Comparison of ENCODE assay signal across 8 cellular contexts in the genomic region with DNA sequence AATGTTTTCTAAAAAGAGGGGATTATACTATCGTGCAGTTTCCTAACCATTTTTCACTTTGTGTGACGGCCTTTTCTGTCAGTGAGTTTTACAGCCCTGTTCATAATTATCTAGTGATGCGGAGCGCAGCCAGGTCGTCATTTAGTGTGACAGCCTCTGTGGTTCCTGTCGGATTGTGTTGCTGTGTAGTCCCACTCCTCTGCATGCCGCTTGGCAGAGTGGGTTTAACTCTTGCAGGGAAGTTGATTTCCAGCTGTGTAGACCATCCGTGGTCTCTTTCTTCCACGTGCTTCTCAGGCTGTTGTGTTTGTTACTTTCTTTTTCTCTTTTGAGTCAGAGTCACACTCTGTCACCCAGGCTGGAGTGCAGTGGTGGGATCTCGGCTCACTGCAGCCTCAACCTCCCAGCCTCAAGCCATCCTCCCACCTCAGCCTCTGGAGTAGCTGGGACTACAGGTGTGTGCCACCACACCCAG. TPM values are rescaled to one million over a fixed set of nuclear protein-coding genes. Genes with fewer than 3 reads are reported as not detected.
A peak's percentile ranks its signal among the peaks of the same experiment; 100 is the strongest.
DNase-seq lines count a peak whose midpoint lies in the region; ATAC-seq and TF ChIP-seq lines count a peak whose summit lies in the region.

No MANE protein-coding gene starts in this region.

- no peaks in the 10 kb centered on the region for H3K9me3 ChIP-seq in OCI-LY1 (ENCODE audit: low read length)
- H3K9me3 ChIP-seq in mucosa of descending colon = no peaks in the 10 kb centered on the region

- no peaks in the 10 kb centered on the region for H4K20me1 ChIP-seq in OCI-LY1 (ENCODE audit: insufficient read depth, low read length)

- H3K9me2 ChIP-seq in OCI-LY1 (ENCODE audit: low read depth, low read length) = no peaks in the 10 kb centered on the region

- peak overlapping the region; percentile 8; the same call in 1 of the 2 replicates for H3K9ac ChIP-seq in OCI-LY1 (ENCODE audit: low read length)

- H3K4me3 ChIP-seq in GM08714 (ENCODE audit: low read length) = peak overlapping the region; percentile 32; the same call in 1 of the 2 replicates
- peak overlapping the region; percentile 18 for H3K4me3 ChIP-seq in OCI-LY1 (ENCODE audit: low read depth, low read length, poor library complexity, severe bottlenecking)
- H3K4me3 ChIP-seq in mucosa of descending colon = no peak overlapping the region

- TF ChIP-seq CTCF in OCI-LY1 (IDR thresholded peaks at IDR 0.05; ENCODE audit: low read length) (no peak), mucosa of descending colon (IDR thresholded peaks at IDR 0.05) (no peak)

- peaks cover 26% of the 10 kb centered on the region for H3F3A ChIP-seq in OCI-LY1 (ENCODE audit: insufficient read depth, low read length)

- no peak overlapping the region for H2AFZ ChIP-seq in OCI-LY1 (ENCODE audit: low read length)

- H3K4me2 ChIP-seq in OCI-LY1 (ENCODE audit: low read length) = peak overlapping the region; percentile 64

- DNase-seq in mucosa of descending colon (no peak), anterior cingulate cortex (lab: John Stamatoyannopoulos, UW) (no peak), C1 segment of cervical spinal cord (lab: John Stamatoyannopoulos, UW) (no peak), medulla oblongata (ENCODE audit: extremely low spot score) (no peak), NCI-H774 (lab: John Stamatoyannopoulos, UW) (no peak)

- peaks cover 25% of the 10 kb centered on the region for H3K36me3 ChIP-seq in OCI-LY1 (ENCODE audit: insufficient read depth, low read length)
- H3K36me3 ChIP-seq in mucosa of descending colon (ENCODE audit: low read depth) = no peaks in the 10 kb centered on the region

- peaks cover 52% of the 10 kb centered on the region for H3K4me1 ChIP-seq in OCI-LY1 (ENCODE audit: insufficient read depth, low read length, severe bottlenecking)
- H3K4me1 ChIP-seq in mucosa of descending colon (ENCODE audit: low read depth) = no peaks in the 10 kb centered on the region

- H3K27me3 ChIP-seq in OCI-LY1 (ENCODE audit: insufficient read depth, low read length) = no peaks in the 10 kb centered on the region

- peak overlapping the region; percentile 78 for H3K27ac ChIP-seq in OCI-LY1 (ENCODE audit: low read depth, low read length, poor library complexity, severe bottlenecking)

- intact Hi-C loops in mucosa of descending colon (cut with DNase I, micrococcal nuclease) = no loop called here

- ATAC-seq in GM21390 (IDR thresholded peaks at IDR 0.05; ENCODE audit: unreplicated experiment) (peak; percentile 52), mucosa of descending colon (peak; percentile 40)

- H3K79me2 ChIP-seq in OCI-LY1 (ENCODE audit: insufficient read depth, low read length) = no peaks in the 10 kb centered on the region

RNA-seq across cellular contexts. Expression of a gene that starts 8.6 kb away (rescaled TPM):
- total RNA-seq in mucosa of descending colon = 100 to 1,000 TPM; 258 to 389 (median 306) TPM

RNA-seq across cellular contexts. Expression of a gene that starts 41.4 kb away (rescaled TPM):
- total RNA-seq in mucosa of descending colon = 10 to 100 TPM in 1 of 3 donors, 1 to 10 TPM in 2; 1.6 to 34.2 (median 4.4) TPM
